In genomic region chr17:17032131-17032692, GRCh38 we compare ENCODE assay signal across 8 cellular contexts. TPM values are rescaled to one million over a fixed set of nuclear protein-coding genes. Genes with fewer than 3 reads are reported as not detected.
A peak's percentile ranks its signal among the peaks of the same experiment; 100 is the strongest.
DNase-seq lines count a peak whose midpoint lies in the region; ATAC-seq and TF ChIP-seq lines count a peak whose summit lies in the region.

No MANE protein-coding gene starts in this region.

- no peaks in the 10 kb centered on the region for H3K9me3 ChIP-seq in right atrium auricular region

- H3K4me1 ChIP-seq in right atrium auricular region = peaks cover 4 to 42% of the 10 kb centered on the region in 2 donors

- H3K9me3 Mint-ChIP-seq in T-cell = no peaks in the 10 kb centered on the region

- DNase-seq in H4 (ENCODE audit: low spot score) (peak; percentile 79), astrocyte of the cerebellum (ENCODE audit: low read depth) (peak; percentile 15), right atrium auricular region (ENCODE audit: low spot score) (no peak), putamen (ENCODE audit: low spot score) (peak; percentile 85), T-cell (no peak), NCI-H2107 treated with DMSO at 0.1 percent for 48 hours (lab: John Stamatoyannopoulos, UW; ENCODE audit: unreplicated experiment) (no peak), SW 1271 (lab: John Stamatoyannopoulos, UW) (no peak), T1000 (lab: John Stamatoyannopoulos, UW) (no peak)

- H3K27me3 ChIP-seq in right atrium auricular region = no peaks in the 10 kb centered on the region

- ATAC-seq in T-cell (replicated peaks in 1 of 4) = no peak

- in situ Hi-C loops in astrocyte of the cerebellum (cut with HindIII; ENCODE audit: low sequenced_read_pairs) = no loop called here

- H3K27ac ChIP-seq in right atrium auricular region = peak overlapping the region; percentile 44 to 74

- peaks cover 0 to 4% (median 0%) of the 10 kb centered on the region in 3 donors for H3K4me1 Mint-ChIP-seq in T-cell

- POLR2A ChIA-PET in T-cell (lab: Charles Lee) = no interaction called here

- CTCF ChIA-PET in T-cell (lab: Charles Lee) = no interaction called here

- no peak overlapping the region for H3K4me3 Mint-ChIP-seq in T-cell

- TF ChIP-seq CTCF in astrocyte of the cerebellum (IDR thresholded peaks at IDR 0.05; ENCODE audit: low read depth, low read length, missing control alignments) (no peak), right atrium auricular region (IDR thresholded peaks at IDR 0.05) (no peak)

- no peaks in the 10 kb centered on the region for H3K36me3 ChIP-seq in right atrium auricular region

- no peaks in the 10 kb centered on the region for H3K36me3 Mint-ChIP-seq in T-cell

- no peak overlapping the region for H3K27ac Mint-ChIP-seq in T-cell

- H3K27me3 Mint-ChIP-seq in T-cell = no peaks in the 10 kb centered on the region

- H3K4me3 ChIP-seq in astrocyte of the cerebellum (ENCODE audit: low read depth, low read length) = no peak overlapping the region
- H3K4me3 ChIP-seq in right atrium auricular region = no peak overlapping the region

RNA-seq across cellular contexts. Expression of gene MPRIP, which starts 10.0 kb away (rescaled TPM):
- total RNA-seq in H4 (2014; rRNA removed; shearing (Covaris generic)) = 86.9 and 99.5 TPM in 2 replicates
- total RNA-seq in right atrium auricular region (100 to 1,000 TPM; 102 to 145 TPM), T-cell (100 to 1,000 TPM; 189 to 266 (median 247) TPM)

Comparison
In these comparisons a context has a peak if more than half of its experiments do, and no peak if none do; other contexts are left out.
1. DNase-seq: peak in H4 (single experiment), astrocyte of the cerebellum (single experiment) and putamen (single experiment); none in right atrium auricular region (single experiment), T-cell (0 of 34), NCI-H2107 treated with DMSO at 0.1 percent for 48 hours (single experiment), SW 1271 (0 of 2) and T1000 (single experiment).